ENCODE assay signal across 8 cellular contexts in the genomic region with DNA sequence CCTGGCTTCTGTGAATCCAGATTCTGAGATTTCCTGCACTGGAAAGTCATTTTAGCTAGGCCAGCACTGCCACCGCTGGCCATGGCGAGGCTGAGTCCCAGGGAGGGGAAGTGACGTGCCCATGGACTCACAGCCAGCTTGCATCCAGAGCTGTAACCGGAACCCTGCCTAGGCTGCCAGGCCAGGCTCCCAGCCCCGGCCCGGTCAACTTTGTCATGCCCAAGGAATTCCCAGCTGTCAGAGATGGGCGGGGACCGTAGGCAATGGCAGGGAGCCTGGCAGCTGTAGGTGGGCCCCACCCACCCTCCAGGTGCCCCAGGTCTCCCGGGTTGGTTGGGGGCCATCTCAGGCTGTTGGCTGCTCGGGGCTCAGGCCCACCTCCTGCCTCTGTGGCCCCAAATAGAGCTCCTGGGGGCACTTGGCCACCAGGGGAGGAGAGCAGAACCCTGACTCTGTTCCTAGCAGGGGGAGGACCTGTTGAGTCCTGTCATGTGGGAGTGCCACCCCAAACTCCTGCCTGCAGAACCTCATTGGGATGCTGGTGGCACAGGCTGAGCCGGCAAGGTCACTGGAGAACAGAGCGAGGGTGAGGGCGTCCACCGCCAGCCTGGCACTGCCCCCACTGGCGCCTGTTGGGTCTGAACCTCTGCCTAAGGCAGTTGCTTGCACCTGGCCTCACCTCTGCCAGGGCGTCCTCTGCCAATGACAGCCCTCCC. TPM values are rescaled to one million over a fixed set of nuclear protein-coding genes. Genes with fewer than 3 reads are reported as not detected.
DNase-seq lines count a peak whose midpoint lies in the region; ATAC-seq lines count a peak whose summit lies in the region.

No MANE protein-coding gene starts in this region.

- H3K4me2 ChIP-seq in BLaER1 = peak overlapping the region; percentile 39; the same call in 1 of the 2 replicates

- no peak overlapping the region for H3K9ac ChIP-seq in BLaER1

- no peak overlapping the region for H3K27ac ChIP-seq in BLaER1
- H3K27ac ChIP-seq in CD4-positive, alpha-beta memory T cell (ENCODE audit: low read depth, low read length) = no peak overlapping the region

- H3K36me3 Mint-ChIP-seq in CD4-positive, alpha-beta memory T cell = no peaks in the 10 kb centered on the region
- H3K36me3 Mint-ChIP-seq in activated T-helper 17 cell treated with anti-CD3 and anti-CD28 coated beads, Interleukin-2, amount 50 U/mL, for 72 hours (ENCODE audit: low read depth) = no peaks in the 10 kb centered on the region
- no peaks in the 10 kb centered on the region for H3K36me3 Mint-ChIP-seq in stimulated activated memory B cell treated with anti-CD40 and anti-IgM and Interleukin-4, amounts not matched to agents 10 μg/mL and 1 μg/mL and 100 μg/mL, for 72 hours

- H3K9me3 ChIP-seq in BLaER1 = no peaks in the 10 kb centered on the region
- H3K9me3 ChIP-seq in CD4-positive, alpha-beta memory T cell (ENCODE audit: control insufficient read depth in 1 of 2, low read length in 2 of 2) = no peaks in the 10 kb centered on the region

- no peaks in the 10 kb centered on the region for H4K20me1 ChIP-seq in BLaER1

- POLR2A ChIA-PET in CD4-positive, alpha-beta memory T cell (lab: Charles Lee; ENCODE audit: partially characterized antibody) = no interaction called here

- no peaks in the 10 kb centered on the region for H3K36me3 ChIP-seq in BLaER1
- H3K36me3 ChIP-seq in CD4-positive, alpha-beta memory T cell (ENCODE audit: insufficient read depth, low read length) = no peaks in the 10 kb centered on the region

- H3K9me3 Mint-ChIP-seq in CD4-positive, alpha-beta memory T cell = no peaks in the 10 kb centered on the region
- H3K9me3 Mint-ChIP-seq in activated T-helper 17 cell treated with anti-CD3 and anti-CD28 coated beads, Interleukin-2, amount 50 U/mL, for 72 hours = no peaks in the 10 kb centered on the region
- no peaks in the 10 kb centered on the region for H3K9me3 Mint-ChIP-seq in stimulated activated memory B cell treated with anti-CD40 and anti-IgM and Interleukin-4, amounts not matched to agents 10 μg/mL and 1 μg/mL and 100 μg/mL, for 72 hours

- no peak overlapping the region for H3K4me3 Mint-ChIP-seq in CD4-positive, alpha-beta memory T cell
- no peak overlapping the region for H3K4me3 Mint-ChIP-seq in activated T-helper 17 cell treated with anti-CD3 and anti-CD28 coated beads, Interleukin-2, amount 50 U/mL, for 72 hours
- H3K4me3 Mint-ChIP-seq in stimulated activated memory B cell treated with anti-CD40 and anti-IgM and Interleukin-4, amounts not matched to agents 10 μg/mL and 1 μg/mL and 100 μg/mL, for 72 hours = no peak overlapping the region

- peaks cover 51% of the 10 kb centered on the region for H3K4me1 ChIP-seq in BLaER1
- H3K4me1 ChIP-seq in CD4-positive, alpha-beta memory T cell (ENCODE audit: insufficient read depth, low read length) = no peaks in the 10 kb centered on the region

- no peak for ATAC-seq in activated T-helper 17 cell treated with anti-CD3 and anti-CD28 coated beads, Interleukin-2, amount 50 U/mL, for 72 hours (replicated peaks)
- ATAC-seq in stimulated activated memory B cell treated with anti-CD40 and anti-IgM and Interleukin-4, amounts not matched to agents 10 μg/mL and 1 μg/mL and 100 μg/mL, for 72 hours = no peak

- CTCF ChIA-PET in CD4-positive, alpha-beta memory T cell (lab: Charles Lee; ENCODE audit: partially characterized antibody) = interaction anchor here (2.2 to 4.6 kb wide), 4 partner anchors 95 to 154 kb away, joined by 14 to 35 read pairs (median 26); no protein-coding TSS in a partner anchor

- peak; percentile 90 for DNase-seq in NCI-H2196 treated with DMSO at 0.1 percent for 48 hours (lab: John Stamatoyannopoulos, UW; ENCODE audit: unreplicated experiment)
- peak; percentile 36 to 72 for DNase-seq in dermis microvascular lymphatic vessel endothelial cell (ENCODE audit: low read depth in 2 of 2)
- DNase-seq in myocyte (ENCODE audit: low read depth) = peak; percentile 98
- DNase-seq in medulla oblongata (ENCODE audit: extremely low spot score) = no peak
- DNase-seq in CD4-positive, alpha-beta memory T cell = no peak

- H3K27me3 Mint-ChIP-seq in CD4-positive, alpha-beta memory T cell = peaks cover 5 to 12% of the 10 kb centered on the region in 2 donors
- H3K27me3 Mint-ChIP-seq in activated T-helper 17 cell treated with anti-CD3 and anti-CD28 coated beads, Interleukin-2, amount 50 U/mL, for 72 hours = peaks cover 13% of the 10 kb centered on the region
- peaks cover 42% of the 10 kb centered on the region for H3K27me3 Mint-ChIP-seq in stimulated activated memory B cell treated with anti-CD40 and anti-IgM and Interleukin-4, amounts not matched to agents 10 μg/mL and 1 μg/mL and 100 μg/mL, for 72 hours

- no peaks in the 10 kb centered on the region for H3K27me3 ChIP-seq in BLaER1
- no peaks in the 10 kb centered on the region for H3K27me3 ChIP-seq in CD4-positive, alpha-beta memory T cell (ENCODE audit: insufficient read depth, low read length)

- no peaks in the 10 kb centered on the region for H3K4me1 Mint-ChIP-seq in CD4-positive, alpha-beta memory T cell
- H3K4me1 Mint-ChIP-seq in activated T-helper 17 cell treated with anti-CD3 and anti-CD28 coated beads, Interleukin-2, amount 50 U/mL, for 72 hours = no peaks in the 10 kb centered on the region
- H3K4me1 Mint-ChIP-seq in stimulated activated memory B cell treated with anti-CD40 and anti-IgM and Interleukin-4, amounts not matched to agents 10 μg/mL and 1 μg/mL and 100 μg/mL, for 72 hours = no peaks in the 10 kb centered on the region

- H3K27ac Mint-ChIP-seq in CD4-positive, alpha-beta memory T cell = no peak overlapping the region
- H3K27ac Mint-ChIP-seq in activated T-helper 17 cell treated with anti-CD3 and anti-CD28 coated beads, Interleukin-2, amount 50 U/mL, for 72 hours = no peak overlapping the region
- no peak overlapping the region for H3K27ac Mint-ChIP-seq in stimulated activated memory B cell treated with anti-CD40 and anti-IgM and Interleukin-4, amounts not matched to agents 10 μg/mL and 1 μg/mL and 100 μg/mL, for 72 hours

- intact Hi-C loops in CD4-positive, alpha-beta memory T cell (cut with micrococcal nuclease) = no loop called here

- H3K4me3 ChIP-seq in BLaER1 = no peak overlapping the region
- no peak overlapping the region for H3K4me3 ChIP-seq in CD4-positive, alpha-beta memory T cell (ENCODE audit: low read length in 2 of 2)

RNA-seq across cellular contexts. Expression of gene FOXO6, which starts 57.8 kb away (rescaled TPM):
- total RNA-seq in dermis microvascular lymphatic vessel endothelial cell (under 0.01 TPM in 1 of 2 replicates, not detected in the other), myocyte (16.0 and 28.9 TPM in 2 replicates)
- 11.4 TPM for polyA plus RNA-seq in myocyte (2012)
- not detected for total RNA-seq in CD4-positive, alpha-beta memory T cell
- polyA plus RNA-seq in CD4-positive, alpha-beta memory T cell = not detected
- under 1 TPM; 0.11 to 0.26 TPM for total RNA-seq in activated T-helper 17 cell treated with anti-CD3 and anti-CD28 coated beads, Interleukin-2, amount 50 U/mL, for 72 hours

Comparison
In these comparisons a context has a peak if more than half of its experiments do, and no peak if none do; other contexts are left out.
1. DNase-seq: peak in NCI-H2196 treated with DMSO at 0.1 percent for 48 hours (single experiment), dermis microvascular lymphatic vessel endothelial cell (2 of 2) and myocyte (single experiment); none in medulla oblongata (single experiment) and CD4-positive, alpha-beta memory T cell (0 of 5).
2. RNA of gene FOXO6, which starts 57.8 kb away (total RNA-seq): 16.0 to 28.9 TPM in myocyte; 0.11 to 0.26 TPM in activated T-helper 17 cell treated with anti-CD3 and anti-CD28 coated beads, Interleukin-2, amount 50 U/mL, for 72 hours, not detected in CD4-positive, alpha-beta memory T cell and under 0.01 TPM in dermis microvascular lymphatic vessel endothelial cell; every median in the first group is over 10 times any median in the second.